ENCODE assay signal across 8 cellular contexts in genomic region chrX:135985123-135985973, GRCh38. TPM values are rescaled to one million over a fixed set of nuclear protein-coding genes. Genes with fewer than 3 reads are reported as not detected.
DNase-seq lines count a peak whose midpoint lies in the region; ATAC-seq lines count a peak whose summit lies in the region.

Gene SLC9A6, plus strand, starts transcription at chrX:135985435. Its CDS starts 224 bp downstream, at chrX:135985659.

- H3K27me3 Mint-ChIP-seq in activated CD4-positive, alpha-beta memory T cell treated with anti-CD3 and anti-CD28 coated beads, Interleukin-2, amount 10 ng/mL, durations not matched to agents 7 days and 5 days, result no peaks in the 10 kb centered on the region

- H3K4me3 Mint-ChIP-seq in activated CD4-positive, alpha-beta memory T cell treated with anti-CD3 and anti-CD28 coated beads, Interleukin-2, amount 10 ng/mL, durations not matched to agents 7 days and 5 days, result peak within 1 kb of the TSS; percentile 94

- ATAC-seq in GM19025 (IDR thresholded peaks at IDR 0.05; ENCODE audit: low read depth, unreplicated experiment) (peak; percentile 95), HG03196 (IDR thresholded peaks at IDR 0.05; ENCODE audit: unreplicated experiment) (peak; percentile 81)

- DNase-seq in Ammon's horn (ENCODE audit: low spot score) (peak; percentile 75), NCI-H524 (lab: John Stamatoyannopoulos, UW) (peak; percentile 51 to 82), lung microvascular endothelial cell (ENCODE audit: low read depth in 2 of 2) (peak; percentile 62 to 69)
- peak; percentile 72 for DNase-seq in activated CD4-positive, alpha-beta memory T cell treated with anti-CD3 and anti-CD28 coated beads, Interleukin-2, amount 10 ng/mL, durations not matched to agents 7 days and 5 days
- peak; percentile 51 for DNase-seq in effector CD8-positive, alpha-beta T cell (lab: John Stamatoyannopoulos, UW)
- DNase-seq in stimulated activated CD4-positive, alpha-beta T cell treated with anti-CD3 and anti-CD28 coated beads, TNF-alpha, amount 100 ng/mL, for 4 hours (ENCODE audit: low read depth in 3 of 3), result peak; percentile 41 to 46 (median 42)

- POLR2A ChIA-PET in activated CD4-positive, alpha-beta memory T cell treated with anti-CD3 and anti-CD28 coated beads, Interleukin-2, amount 10 ng/mL, durations not matched to agents 7 days and 5 days (lab: Charles Lee), result interaction anchor here (0.9 to 3.0 kb wide), 2 partner anchors 11 to 27 kb away, joined by 3 to 31 read pairs; partner anchors contain the start of gene MMGT1

- H3K9me3 Mint-ChIP-seq in activated CD4-positive, alpha-beta memory T cell treated with anti-CD3 and anti-CD28 coated beads, Interleukin-2, amount 10 ng/mL, durations not matched to agents 7 days and 5 days, result peaks cover 2% of the 10 kb centered on the region

- CTCF ChIA-PET in activated CD4-positive, alpha-beta memory T cell treated with anti-CD3 and anti-CD28 coated beads, Interleukin-2, amount 10 ng/mL, durations not matched to agents 7 days and 5 days (lab: Charles Lee), result interaction anchor here (1.0 kb wide), 1 partner anchor 25 kb away, joined by 9 read pairs; no protein-coding TSS in a partner anchor

- H3K36me3 Mint-ChIP-seq in activated CD4-positive, alpha-beta memory T cell treated with anti-CD3 and anti-CD28 coated beads, Interleukin-2, amount 10 ng/mL, durations not matched to agents 7 days and 5 days (ENCODE audit: low read depth), result peaks cover 2% of the 10 kb centered on the region

- H3K27ac Mint-ChIP-seq in activated CD4-positive, alpha-beta memory T cell treated with anti-CD3 and anti-CD28 coated beads, Interleukin-2, amount 10 ng/mL, durations not matched to agents 7 days and 5 days, result peak within 1 kb of the TSS; percentile 79

- H3K4me1 Mint-ChIP-seq in activated CD4-positive, alpha-beta memory T cell treated with anti-CD3 and anti-CD28 coated beads, Interleukin-2, amount 10 ng/mL, durations not matched to agents 7 days and 5 days, result peaks cover 52% of the 10 kb centered on the region

RNA-seq across cellular contexts. Expression of gene SLC9A6, which starts in this region (rescaled TPM):
- 10 to 100 TPM; 18.6 to 20.9 TPM for total RNA-seq in activated CD4-positive, alpha-beta memory T cell treated with anti-CD3 and anti-CD28 coated beads, Interleukin-2, amount 10 ng/mL, durations not matched to agents 7 days and 5 days
- 12.9 and 14.5 TPM in 2 replicates for total RNA-seq in lung microvascular endothelial cell

Comparison
In these comparisons a context has a peak if more than half of its experiments do, and no peak if none do; other contexts are left out.
1. Peak in every context shown above with its lines: DNase-seq and ATAC-seq.